27 cellular contexts compared by ENCODE assay signal in genomic region chr1:9303916-9304315, GRCh38. TPM values are rescaled to one million over a fixed set of nuclear protein-coding genes. Genes with fewer than 3 reads are reported as not detected.
A peak's percentile ranks its signal among the peaks of the same experiment; 100 is the strongest.
DNase-seq lines count a peak whose midpoint lies in the region; ATAC-seq, FAIRE-seq and TF ChIP-seq lines count a peak whose summit lies in the region.
"Had no signal": no experiment of that assay in that cellular context is flagged by ENCODE, and none has a peak within 500 bp of the region (broad histone marks: within the 10 kb centered on the region; RNA-seq: fewer than 3 reads in every experiment).

No MANE protein-coding gene starts in this region.

- H3K36me3 Mint-ChIP-seq in neural progenitor cell: no peaks in the 10 kb centered on the region
- H3K36me3 Mint-ChIP-seq: immature natural killer cell had no signal

- no peak for DNase-seq in A549 (ENCODE audit: low read depth in 1 of 2, low spot score in 1 of 2)
- DNase-seq in PC-9: no peak
- DNase-seq in esophagus squamous epithelium (lab: John Stamatoyannopoulos, UW): no peak
- peak; percentile 42 to 59 for DNase-seq in psoas muscle
- DNase-seq in NCI-H1930 (lab: John Stamatoyannopoulos, UW): no peak
- no peak for DNase-seq in MV-4-11 (lab: John Stamatoyannopoulos, UW)
- no peak for DNase-seq in ACHN
- no peak for DNase-seq in neural progenitor cell (ENCODE audit: low spot score)
- DNase-seq: activated CD4-positive, alpha-beta memory T cell treated with anti-CD3 and anti-CD28 coated beads, Interleukin-2, amount 10 ng/mL, durations not matched to agents 7 days and 5 days; activated CD4-positive, CD25-positive, alpha-beta regulatory T cell; activated effector memory CD4-positive, alpha-beta T cell treated with Interleukin-2 at 50 U/mL for 16 hours; body of pancreas; C1 segment of cervical spinal cord; hippocampal formation; immature natural killer cell; mucosa of descending colon; NCI-H187; NCI-H526 treated with DMSO at 0.1 percent for 48 hours; nephron progenitor cell; posterior cingulate gyrus; RPMI8226; stimulated activated naive CD8-positive, alpha-beta T cell treated with anti-CD3 and anti-CD28 coated beads, Interleukin-15, amount 100 ng/mL, for 72 hours; T-helper 9 cell had no signal

- no peak overlapping the region for H2AFZ ChIP-seq in PC-9
- H2AFZ ChIP-seq in neural progenitor cell (replicated peaks): no peak overlapping the region

- peaks cover 69% of the 10 kb centered on the region for H3K4me1 ChIP-seq in A549
- H3K4me1 ChIP-seq in PC-9 (replicated peaks; ENCODE audit: insufficient read depth): peaks cover 44% of the 10 kb centered on the region
- H3K4me1 ChIP-seq in esophagus squamous epithelium: peaks cover 54 to 99% (median 67%) of the 10 kb centered on the region in 3 donors
- peaks cover 41% of the 10 kb centered on the region for H3K4me1 ChIP-seq in psoas muscle
- H3K4me1 ChIP-seq in neural progenitor cell: no peaks in the 10 kb centered on the region

- no peaks in the 10 kb centered on the region for H4K20me1 ChIP-seq in PC-9 (ENCODE audit: insufficient read depth)
- H4K20me1 ChIP-seq in neural progenitor cell (ENCODE audit: low read depth): no peaks in the 10 kb centered on the region

- WGBS in A549 (ENCODE audit: missing lambda C conversion rate): 97% methylated on average over 5 of the region's 6 CpGs
- WGBS in esophagus squamous epithelium, 2 donors: 60 to 100% methylated on average over 1 to 4 of the region's 6 CpGs
- WGBS in psoas muscle, 3 donors: 69 to 76% (median 72%) methylated on average over 6 of the region's 6 CpGs

- POLR2A ChIA-PET in A549 (lab: Yijun Ruan, JAX): no interaction called here
- POLR2A ChIA-PET in PC-9 (lab: Charles Lee; ENCODE audit: unreplicated experiment): no interaction called here

- H3K9me3 Mint-ChIP-seq in neural progenitor cell: no peaks in the 10 kb centered on the region
- H3K9me3 Mint-ChIP-seq: activated CD4-positive, alpha-beta memory T cell treated with anti-CD3 and anti-CD28 coated beads, Interleukin-2, amount 10 ng/mL, durations not matched to agents 7 days and 5 days; immature natural killer cell; nephron progenitor cell; stimulated activated naive CD8-positive, alpha-beta T cell treated with anti-CD3 and anti-CD28 coated beads, Interleukin-15, amount 100 ng/mL, for 72 hours had no signal

- TF ChIP-seq POLR2A in A549 (IDR thresholded peaks at IDR 0.05; ENCODE audit: low read length) (no peak), esophagus squamous epithelium (IDR thresholded peaks at IDR 0.05) (no peak)

- H3K27me3 Mint-ChIP-seq in neural progenitor cell (ENCODE audit: insufficient read depth, low read depth): peaks cover 8% of the 10 kb centered on the region
- H3K27me3 Mint-ChIP-seq: activated CD4-positive, alpha-beta memory T cell treated with anti-CD3 and anti-CD28 coated beads, Interleukin-2, amount 10 ng/mL, durations not matched to agents 7 days and 5 days had no signal

- H3K79me2 ChIP-seq in PC-9 (ENCODE audit: low read depth) (peaks cover 89% of the 10 kb centered on the region), neural progenitor cell (ENCODE audit: low read depth) (no peaks in the 10 kb centered on the region)

- FAIRE-seq in A549 (lab: Jason Lieb, UNC): no peak
- FAIRE-seq: GM12891, urothelium cell line had no signal

- H3F3A ChIP-seq in PC-9 (ENCODE audit: insufficient read depth, low read depth): peaks cover 28% of the 10 kb centered on the region
- H3F3A ChIP-seq in neural progenitor cell (ENCODE audit: low read depth): no peaks in the 10 kb centered on the region

- H3K4me2 ChIP-seq in A549 (peak overlapping the region; percentile 83), PC-9 (peak overlapping the region; percentile 60), neural progenitor cell (no peak overlapping the region)
- H3K4me2 ChIP-seq: KMS-11 had no signal

- in situ Hi-C loops in ACHN (cut with HindIII; ENCODE audit: low pct_ligation_motif_present, low pct_unique_long_range_greater_than_20kb, low sequenced_read_pairs): no loop called here

- BruUV-seq in PC-9 (replicated peaks; lab: Mats Ljungman, UMichigan): no TSS peak

- H3K9me2 ChIP-seq in PC-9 (ENCODE audit: insufficient read depth): no peaks in the 10 kb centered on the region

- CTCF ChIA-PET in A549 (lab: Yijun Ruan, JAX): interaction anchor here (0.8 to 2.2 kb wide), 2 partner anchors 10 to 23 kb away, joined by 3 to 5 read pairs; no protein-coding TSS in a partner anchor
- CTCF ChIA-PET in PC-9 (lab: Charles Lee): no interaction called here

- no peak for ATAC-seq in A549
- ATAC-seq in psoas muscle: peak in 1 of 4 donors; percentile 6
- ATAC-seq: stimulated activated naive CD8-positive, alpha-beta T cell treated with anti-CD3 and anti-CD28 coated beads, Interleukin-15, amount 100 ng/mL, for 72 hours had no signal

- no peak overlapping the region for H3K4me3 ChIP-seq in A549
- no peak overlapping the region for H3K4me3 ChIP-seq in PC-9
- no peak overlapping the region for H3K4me3 ChIP-seq in esophagus squamous epithelium
- H3K4me3 ChIP-seq in psoas muscle: no peak overlapping the region
- H3K4me3 ChIP-seq in neural progenitor cell: no peak overlapping the region
- H3K4me3 ChIP-seq: body of pancreas, mucosa of descending colon had no signal

- no peak for TF ChIP-seq EP300 in A549 (IDR thresholded peaks at IDR 0.05)

- no peak for TF ChIP-seq RAD21 in A549 (conservative IDR thresholded peaks at IDR 0.05 in 1 of 2, IDR thresholded peaks at IDR 0.05 in 1 of 2)

- H3K4me3 Mint-ChIP-seq in neural progenitor cell: no peak overlapping the region
- H3K4me3 Mint-ChIP-seq: activated CD4-positive, alpha-beta memory T cell treated with anti-CD3 and anti-CD28 coated beads, Interleukin-2, amount 10 ng/mL, durations not matched to agents 7 days and 5 days; immature natural killer cell; nephron progenitor cell; stimulated activated naive CD8-positive, alpha-beta T cell treated with anti-CD3 and anti-CD28 coated beads, Interleukin-15, amount 100 ng/mL, for 72 hours had no signal

- no peaks in the 10 kb centered on the region for H3K36me3 ChIP-seq in PC-9 (ENCODE audit: low read depth)
- H3K36me3 ChIP-seq in esophagus squamous epithelium: peaks cover 0 to 16% (median 0%) of the 10 kb centered on the region in 3 donors
- H3K36me3 ChIP-seq in psoas muscle (ENCODE audit: insufficient read depth in 1 of 2, low read depth in 1 of 2): peaks cover 0 to 8% of the 10 kb centered on the region in 2 donors
- no peaks in the 10 kb centered on the region for H3K36me3 ChIP-seq in neural progenitor cell

- H3K27me3 ChIP-seq in PC-9 (ENCODE audit: insufficient read depth, low read depth): no peaks in the 10 kb centered on the region
- no peaks in the 10 kb centered on the region for H3K27me3 ChIP-seq in esophagus squamous epithelium
- H3K27me3 ChIP-seq in psoas muscle (ENCODE audit: insufficient read depth in 3 of 3, low read length in 2 of 3): no peaks in the 10 kb centered on the region
- H3K27me3 ChIP-seq in neural progenitor cell: no peaks in the 10 kb centered on the region
- H3K27me3 ChIP-seq: body of pancreas, foreskin keratinocyte had no signal

- H3K9me3 ChIP-seq in A549: no peaks in the 10 kb centered on the region
- H3K9me3 ChIP-seq in PC-9 (ENCODE audit: insufficient read depth, low read depth): no peaks in the 10 kb centered on the region
- no peaks in the 10 kb centered on the region for H3K9me3 ChIP-seq in esophagus squamous epithelium
- H3K9me3 ChIP-seq in psoas muscle: no peaks in the 10 kb centered on the region
- H3K9me3 ChIP-seq in neural progenitor cell (ENCODE audit: low read depth): no peaks in the 10 kb centered on the region
- H3K9me3 ChIP-seq: body of pancreas, mucosa of descending colon had no signal

- no peak overlapping the region for H3K9ac ChIP-seq in neural progenitor cell
- H3K9ac ChIP-seq: KMS-11 had no signal

- no peak overlapping the region for H3K27ac Mint-ChIP-seq in neural progenitor cell
- H3K27ac Mint-ChIP-seq: activated CD4-positive, alpha-beta memory T cell treated with anti-CD3 and anti-CD28 coated beads, Interleukin-2, amount 10 ng/mL, durations not matched to agents 7 days and 5 days; immature natural killer cell; nephron progenitor cell; stimulated activated naive CD8-positive, alpha-beta T cell treated with anti-CD3 and anti-CD28 coated beads, Interleukin-15, amount 100 ng/mL, for 72 hours had no signal

- intact Hi-C loops in PC-9 (cut with micrococcal nuclease; ENCODE audit: unreplicated experiment) (loop anchor here (1.0 kb wide), 1 partner anchor 11 kb away; no protein-coding TSS in a partner anchor), esophagus squamous epithelium (cut with DNase I) (no loop called here), psoas muscle (cut with DNase I) (loop anchor here in 1 of 2 donors (5.0 kb wide), 1 partner anchor 63 kb away; no protein-coding TSS in a partner anchor)

- H3K4me1 Mint-ChIP-seq in neural progenitor cell: peaks cover 12% of the 10 kb centered on the region
- H3K4me1 Mint-ChIP-seq: stimulated activated naive CD8-positive, alpha-beta T cell treated with anti-CD3 and anti-CD28 coated beads, Interleukin-15, amount 100 ng/mL, for 72 hours had no signal

- H3K27ac ChIP-seq in A549 (peak overlapping the region; percentile 94 to 98), PC-9 (peak overlapping the region; percentile 82), esophagus squamous epithelium (peak overlapping the region in 3 of 4 donors; percentile 72 to 86 (median 78)), psoas muscle (no peak overlapping the region), neural progenitor cell (no peak overlapping the region)
- H3K27ac ChIP-seq: foreskin keratinocyte, KMS-11 had no signal

- TF ChIP-seq CTCF in A549 (IDR thresholded peaks at IDR 0.05): no peak
- TF ChIP-seq CTCF in PC-9 (conservative IDR thresholded peaks at IDR 0.05): no peak
- no peak for TF ChIP-seq CTCF in esophagus squamous epithelium (IDR thresholded peaks at IDR 0.05)
- TF ChIP-seq CTCF in psoas muscle (IDR thresholded peaks at IDR 0.05): no peak
- no peak for TF ChIP-seq CTCF in neural progenitor cell (IDR thresholded peaks at IDR 0.05)

TF ChIP-seq in A549, 52 proteins besides CTCF, POLR2A, EP300 and RAD21 (continues in another document):
- TF ChIP-seq FOSB (CRISPR knock-in tag; IDR thresholded peaks at IDR 0.05) (no peak), JUN (IDR thresholded peaks at IDR 0.05) (no peak), BHLHE40 (IDR thresholded peaks at IDR 0.05; ENCODE audit: low read depth, low read length) (no peak)

RNA-seq across cellular contexts. Expression of gene SPSB1, which starts 11.2 kb away (rescaled TPM):
- polyA plus RNA-seq in A549 (2011; rRNA removed): 19.4 and 23.7 TPM in 2 replicates
- polyA plus RNA-seq in A549 (2012; cell fraction: cytosol; rRNA removed): 20.5 and 26.4 TPM in 2 replicates
- 21.7 and 23.4 TPM in 2 replicates for polyA plus RNA-seq in A549 (2012; cell fraction: nucleus; rRNA removed)
- 16.9 to 25.3 TPM (median 22.3 TPM) in 3 replicates for polyA plus RNA-seq in A549 (2017; fragmentation: RNase III; extraction: RNeasy Plus Mini Kit Qiagen cat#74134 plus additional on column Dnase treatment)
- 39.6 and 39.8 TPM in 2 replicates for polyA minus RNA-seq in A549 (2011; rRNA and poly(A)+ RNA removed)
- 27.9 and 33.8 TPM in 2 replicates for total RNA-seq in PC-9 (2021)
- total RNA-seq in esophagus squamous epithelium: 10 to 100 TPM; 15.2 to 35.5 (median 25.2) TPM
- total RNA-seq in psoas muscle: 10 to 100 TPM; 12.0 to 60.7 (median 42.1) TPM
- 10 to 100 TPM; 22.9 to 46.2 (median 28.6) TPM for polyA plus RNA-seq in psoas muscle
- total RNA-seq in neural progenitor cell (ENCODE audit: low replicate concordance): 2.8 and 7.1 TPM in 2 replicates

Comparison
In these comparisons a context has a peak if more than half of its experiments do, and no peak if none do; other contexts are left out.
1. DNase-seq: peak in psoas muscle (2 of 2); none in A549 (0 of 2), PC-9 (0 of 2), esophagus squamous epithelium (single experiment), NCI-H1930 (0 of 2), MV-4-11 (single experiment), ACHN (single experiment) and neural progenitor cell (single experiment).
2. H3K27ac ChIP-seq: peak in A549 (2 of 2), PC-9 (single experiment) and esophagus squamous epithelium (3 of 4); none in psoas muscle (single experiment) and neural progenitor cell (single experiment).